9 cellular contexts compared by ENCODE assay signal in the genomic region with DNA sequence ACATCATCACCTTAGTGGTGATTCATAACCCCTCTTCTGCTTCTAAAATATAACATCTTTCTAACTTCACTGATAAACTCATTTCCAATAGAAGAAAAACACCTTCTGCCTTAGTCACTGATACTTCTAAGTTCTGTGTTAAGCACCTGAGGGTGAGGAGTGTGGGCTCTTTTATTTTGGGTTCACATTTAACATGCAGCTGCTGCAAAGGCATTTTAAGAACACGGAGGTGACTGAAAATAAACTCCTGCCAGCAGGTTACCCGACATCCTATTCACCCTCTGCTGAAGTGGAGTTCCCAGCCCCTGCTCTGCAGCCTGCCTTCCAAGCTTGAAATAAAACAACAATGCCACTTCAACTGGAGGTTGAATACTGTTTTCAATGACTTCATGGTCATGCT.
"Had no signal": no experiment of that assay in that cellular context is flagged by ENCODE, and none has a peak within 500 bp of the region (broad histone marks: within the 10 kb centered on the region; RNA-seq: fewer than 3 reads in every experiment).

No MANE protein-coding gene starts in this region.

- ATAC-seq: left colon; sciatic nerve; stimulated activated memory B cell treated with anti-CD40 and anti-IgM and Interleukin-4, amounts not matched to agents 10 μg/mL and 1 μg/mL and 100 μg/mL, for 72 hours had no signal

- H3K9me3 Mint-ChIP-seq: activated B cell treated with CpG ODN at 0.5 μM for 24 hours, mesothelial cell of epicardium had no signal

- H3K4me3 Mint-ChIP-seq: activated B cell treated with CpG ODN at 0.5 μM for 24 hours; mesothelial cell of epicardium; neural progenitor cell; stimulated activated memory B cell treated with anti-CD40 and anti-IgM and Interleukin-4, amounts not matched to agents 10 μg/mL and 1 μg/mL and 100 μg/mL, for 72 hours had no signal

- DNase-seq: activated B cell treated with CpG ODN at 0.5 μM for 24 hours; activated naive CD4-positive, alpha-beta T cell treated with anti-CD3 and anti-CD28 coated beads, Interleukin-2, amount 50 U/mL, for 16 hours; left colon; stimulated activated CD4-positive, alpha-beta T cell treated with anti-CD3 and anti-CD28 coated beads, Interleukin-2, amount 100 ng/mL, for 24 hours had no signal

- H3K4me1 Mint-ChIP-seq: mesothelial cell of epicardium had no signal

- H3K27ac Mint-ChIP-seq: activated B cell treated with CpG ODN at 0.5 μM for 24 hours; activated T-helper 2 cell treated with anti-CD3 and anti-CD28 coated beads, Interferon-gamma antibody, Interleukin-2, Interleukin-4, amounts not matched to agents 10 μg/mL and 5 μg/mL and 100 μg/mL, durations not matched to agents 14 hours and 24 hours and 36 hours; mesothelial cell of epicardium; neural progenitor cell; stimulated activated memory B cell treated with anti-CD40 and anti-IgM and Interleukin-4, amounts not matched to agents 10 μg/mL and 1 μg/mL and 100 μg/mL, for 72 hours had no signal
